8 cellular contexts compared by ENCODE assay signal in genomic region chr5:61332891-61333350, GRCh38. TPM values are rescaled to one million over a fixed set of nuclear protein-coding genes. Genes with fewer than 3 reads are reported as not detected.
DNase-seq lines count a peak whose midpoint lies in the region; ATAC-seq and TF ChIP-seq lines count a peak whose summit lies in the region.

No MANE protein-coding gene starts in this region.

- H3K27ac ChIP-seq in DOHH2 (ENCODE audit: low read depth, low read length) (no peak overlapping the region), gastroesophageal sphincter (peak overlapping the region; percentile 58 to 99 (median 98))

- peaks cover 42% of the 10 kb centered on the region for H3K4me1 Mint-ChIP-seq in activated T-helper 2 cell treated with anti-CD3 and anti-CD28 coated beads, Interferon-gamma antibody, Interleukin-2, Interleukin-4, amounts not matched to agents 10 μg/mL and 5 μg/mL and 100 μg/mL, durations not matched to agents 14 hours and 24 hours and 36 hours (ENCODE audit: low read depth)

- no peaks in the 10 kb centered on the region for H3K9me3 ChIP-seq in DOHH2 (ENCODE audit: control insufficient read depth, insufficient read depth, low read length)
- H3K9me3 ChIP-seq in gastroesophageal sphincter = no peaks in the 10 kb centered on the region
- H3K9me3 ChIP-seq in neuron (ENCODE audit: low read length) = peaks cover 6% of the 10 kb centered on the region

- TF ChIP-seq EP300 in gastroesophageal sphincter (IDR thresholded peaks at IDR 0.05) = no peak

- peaks cover 34% of the 10 kb centered on the region for H3K36me3 Mint-ChIP-seq in activated T-helper 2 cell treated with anti-CD3 and anti-CD28 coated beads, Interferon-gamma antibody, Interleukin-2, Interleukin-4, amounts not matched to agents 10 μg/mL and 5 μg/mL and 100 μg/mL, durations not matched to agents 14 hours and 24 hours and 36 hours (ENCODE audit: low read depth)

- H3K36me3 ChIP-seq in DOHH2 (ENCODE audit: control insufficient read depth, low read length) (no peaks in the 10 kb centered on the region), gastroesophageal sphincter (no peaks in the 10 kb centered on the region), neuron (ENCODE audit: insufficient read depth, low read length) (peaks cover 15% of the 10 kb centered on the region)

- no peak overlapping the region for H2AFZ ChIP-seq in neuron (ENCODE audit: low read depth, low read length)

- H3K27me3 ChIP-seq in DOHH2 (ENCODE audit: control insufficient read depth, low read length) (peaks cover 61% of the 10 kb centered on the region), gastroesophageal sphincter (no peaks in the 10 kb centered on the region), neuron (ENCODE audit: insufficient read depth, low read length) (no peaks in the 10 kb centered on the region)

- no peaks in the 10 kb centered on the region for H3K9me3 Mint-ChIP-seq in activated T-helper 2 cell treated with anti-CD3 and anti-CD28 coated beads, Interferon-gamma antibody, Interleukin-2, Interleukin-4, amounts not matched to agents 10 μg/mL and 5 μg/mL and 100 μg/mL, durations not matched to agents 14 hours and 24 hours and 36 hours

- peaks cover 6% of the 10 kb centered on the region for H4K20me1 ChIP-seq in DOHH2 (ENCODE audit: control insufficient read depth, insufficient read depth, low read depth, low read length)

- no peaks in the 10 kb centered on the region for H3K79me2 ChIP-seq in DOHH2 (ENCODE audit: control insufficient read depth, low read length)

- TF ChIP-seq POLR2A in NB4 (IDR thresholded peaks at IDR 0.05; ENCODE audit: extremely low read depth, insufficient read length) (no peak), gastroesophageal sphincter (IDR thresholded peaks at IDR 0.05) (peak in 1 of 2 donors; percentile 6)

- DNase-seq in NB4 (ENCODE audit: low read depth) = peak; percentile 69
- DNase-seq in activated T-helper 2 cell treated with anti-CD3 and anti-CD28 coated beads, Interferon-gamma antibody, Interleukin-2, Interleukin-4, amounts not matched to agents 10 μg/mL and 5 μg/mL and 100 μg/mL, durations not matched to agents 14 hours and 24 hours and 36 hours (ENCODE audit: low spot score) = no peak

- WGBS in gastroesophageal sphincter (ENCODE audit: low coverage in 1 of 2), 2 donors = no CpG with 5 or more reads among the region's 55 CpGs

- H3K4me3 ChIP-seq in DOHH2 (ENCODE audit: low read length) (peak overlapping the region; percentile 68), NB4 (ENCODE audit: low read depth, low read length) (peak overlapping the region; percentile 49), gastroesophageal sphincter (peak overlapping the region; percentile 88 to 97), neuron (ENCODE audit: low read length) (peak overlapping the region; percentile 87)

- H3K4me2 ChIP-seq in DOHH2 (ENCODE audit: low read length) = peak overlapping the region; percentile 66

- H3F3A ChIP-seq in DOHH2 (ENCODE audit: control insufficient read depth, insufficient read depth) = peaks cover 3% of the 10 kb centered on the region

- H3K4me1 ChIP-seq in DOHH2 (ENCODE audit: control insufficient read depth, low read length) = peaks cover 20% of the 10 kb centered on the region
- peaks cover 0 to 54% (median 16%) of the 10 kb centered on the region in 3 donors for H3K4me1 ChIP-seq in gastroesophageal sphincter
- H3K4me1 ChIP-seq in neuron (ENCODE audit: insufficient read depth, low read length) = peaks cover 30% of the 10 kb centered on the region

- peaks cover 31% of the 10 kb centered on the region for H3K27me3 Mint-ChIP-seq in activated T-helper 2 cell treated with anti-CD3 and anti-CD28 coated beads, Interferon-gamma antibody, Interleukin-2, Interleukin-4, amounts not matched to agents 10 μg/mL and 5 μg/mL and 100 μg/mL, durations not matched to agents 14 hours and 24 hours and 36 hours (ENCODE audit: low read depth)

- no peak overlapping the region for H3K27ac Mint-ChIP-seq in activated T-helper 2 cell treated with anti-CD3 and anti-CD28 coated beads, Interferon-gamma antibody, Interleukin-2, Interleukin-4, amounts not matched to agents 10 μg/mL and 5 μg/mL and 100 μg/mL, durations not matched to agents 14 hours and 24 hours and 36 hours

- intact Hi-C loops in activated T-helper 2 cell treated with anti-CD3 and anti-CD28 coated beads, Interferon-gamma antibody, Interleukin-2, Interleukin-4, amounts not matched to agents 10 μg/mL and 5 μg/mL and 100 μg/mL, durations not matched to agents 14 hours and 24 hours and 36 hours (cut with micrococcal nuclease) = loop anchor here (1.0 to 5.0 kb wide), 6 partner anchors 27 to 974 kb away; partner anchors contain the start of genes KIF2A and SMIM15

- H3K9me2 ChIP-seq in DOHH2 (replicated peaks; ENCODE audit: control insufficient read depth, low read length) = no peaks in the 10 kb centered on the region

- peak overlapping the region; percentile 70 for H3K4me3 Mint-ChIP-seq in activated T-helper 2 cell treated with anti-CD3 and anti-CD28 coated beads, Interferon-gamma antibody, Interleukin-2, Interleukin-4, amounts not matched to agents 10 μg/mL and 5 μg/mL and 100 μg/mL, durations not matched to agents 14 hours and 24 hours and 36 hours (ENCODE audit: low read depth)

- ATAC-seq in gastroesophageal sphincter = no peak
- ATAC-seq in GM18519 (IDR thresholded peaks at IDR 0.05; ENCODE audit: low FRiP score, unreplicated experiment) = no peak
- ATAC-seq in HG03025 (IDR thresholded peaks at IDR 0.05; ENCODE audit: low FRiP score, unreplicated experiment) = no peak
- ATAC-seq in GM18873 (IDR thresholded peaks at IDR 0.05; ENCODE audit: low FRiP score, unreplicated experiment) = no peak

- no peak for TF ChIP-seq CTCF in DOHH2 (IDR thresholded peaks at IDR 0.05; ENCODE audit: low read depth, low read length, poor library complexity, severe bottlenecking)
- no peak for TF ChIP-seq CTCF in NB4 (IDR thresholded peaks at IDR 0.05; ENCODE audit: low read depth, low read length)
- TF ChIP-seq CTCF in gastroesophageal sphincter (IDR thresholded peaks at IDR 0.05) = no peak

RNA-seq across cellular contexts. Expression of gene ZSWIM6, which starts 0.9 kb away (rescaled TPM):
- total RNA-seq in activated T-helper 2 cell treated with anti-CD3 and anti-CD28 coated beads, Interferon-gamma antibody, Interleukin-2, Interleukin-4, amounts not matched to agents 10 μg/mL and 5 μg/mL and 100 μg/mL, durations not matched to agents 14 hours and 24 hours and 36 hours = 8.9 TPM in 2 replicates
- 10 to 100 TPM in 3 of 4 donors, 1 to 10 TPM in 1; 8.9 to 20.9 (median 12.3) TPM for total RNA-seq in gastroesophageal sphincter
